In the genomic region with DNA sequence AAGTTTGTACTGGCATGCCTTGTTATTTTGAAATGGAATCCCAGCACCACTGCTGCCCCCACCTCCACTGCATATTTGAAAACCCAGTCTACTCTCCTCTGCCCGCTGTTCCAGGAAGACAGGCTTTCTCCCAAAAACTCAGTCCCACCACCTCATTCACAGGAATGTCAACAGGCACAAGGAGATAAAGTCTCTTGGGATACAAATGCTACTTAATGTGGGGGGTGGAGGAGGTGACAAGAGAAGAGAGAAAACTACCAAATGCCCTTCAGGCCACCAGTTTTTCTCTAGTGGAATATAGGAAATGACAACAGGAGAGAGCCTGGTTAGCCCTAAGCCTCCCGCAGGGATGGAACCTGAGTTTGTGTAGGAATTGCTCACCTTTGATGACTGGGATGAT, we compare ENCODE assay signal across 1 cellular context.
TF ChIP-seq lines count a peak whose summit lies in the region.

No MANE protein-coding gene starts in this region.

TF ChIP-seq in IMR-90, 13 proteins besides CTCF, POLR2A, EP300 and RAD21:
- TF ChIP-seq RFX5 (IDR thresholded peaks at IDR 0.05; ENCODE audit: low read depth, low read length) (no peak), FOS (IDR thresholded peaks at IDR 0.05; ENCODE audit: low read depth, low read length) (no peak), SMC3 (IDR thresholded peaks at IDR 0.05; ENCODE audit: low read depth, low read length) (no peak), RCOR1 (IDR thresholded peaks at IDR 0.05; ENCODE audit: insufficient replicate concordance, low read length) (no peak), NFE2L2 (IDR thresholded peaks at IDR 0.05; ENCODE audit: low read depth, low read length) (no peak), MXI1 (IDR thresholded peaks at IDR 0.05; ENCODE audit: borderline replicate concordance, low read depth, low read length) (no peak), MAFK (IDR thresholded peaks at IDR 0.05; ENCODE audit: low read depth, low read length) (no peak), BHLHE40 (IDR thresholded peaks at IDR 0.05; ENCODE audit: low read depth, low read length) (no peak), CEBPB (IDR thresholded peaks at IDR 0.05; ENCODE audit: low read depth, low read length) (no peak), MAZ (IDR thresholded peaks at IDR 0.05; ENCODE audit: borderline replicate concordance, low read depth, low read length) (no peak), CHD1 (IDR thresholded peaks at IDR 0.05; ENCODE audit: low read depth, low read length) (no peak)
- TF ChIP-seq, protein P1, sequence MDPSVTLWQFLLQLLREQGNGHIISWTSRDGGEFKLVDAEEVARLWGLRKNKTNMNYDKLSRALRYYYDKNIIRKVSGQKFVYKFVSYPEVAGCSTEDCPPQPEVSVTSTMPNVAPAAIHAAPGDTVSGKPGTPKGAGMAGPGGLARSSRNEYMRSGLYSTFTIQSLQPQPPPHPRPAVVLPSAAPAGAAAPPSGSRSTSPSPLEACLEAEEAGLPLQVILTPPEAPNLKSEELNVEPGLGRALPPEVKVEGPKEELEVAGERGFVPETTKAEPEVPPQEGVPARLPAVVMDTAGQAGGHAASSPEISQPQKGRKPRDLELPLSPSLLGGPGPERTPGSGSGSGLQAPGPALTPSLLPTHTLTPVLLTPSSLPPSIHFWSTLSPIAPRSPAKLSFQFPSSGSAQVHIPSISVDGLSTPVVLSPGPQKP (IDR thresholded peaks at IDR 0.05; ENCODE audit: borderline replicate concordance, low read depth, low read length), result no peak
- TF ChIP-seq, protein P2, sequence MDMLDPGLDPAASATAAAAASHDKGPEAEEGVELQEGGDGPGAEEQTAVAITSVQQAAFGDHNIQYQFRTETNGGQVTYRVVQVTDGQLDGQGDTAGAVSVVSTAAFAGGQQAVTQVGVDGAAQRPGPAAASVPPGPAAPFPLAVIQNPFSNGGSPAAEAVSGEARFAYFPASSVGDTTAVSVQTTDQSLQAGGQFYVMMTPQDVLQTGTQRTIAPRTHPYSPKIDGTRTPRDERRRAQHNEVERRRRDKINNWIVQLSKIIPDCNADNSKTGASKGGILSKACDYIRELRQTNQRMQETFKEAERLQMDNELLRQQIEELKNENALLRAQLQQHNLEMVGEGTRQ (IDR thresholded peaks at IDR 0.05; ENCODE audit: low read depth, low read length), result no peak
TF ChIP-seq in IMR-90: peak in this region for 0.
